Comparison of ENCODE assay signal across 18 cellular contexts in genomic region chr4:119508281-119508680, GRCh38.
DNase-seq lines count a peak whose midpoint lies in the region; ATAC-seq, FAIRE-seq and TF ChIP-seq lines count a peak whose summit lies in the region.
"Had no signal": no experiment of that assay in that cellular context is flagged by ENCODE, and none has a peak within 500 bp of the region (broad histone marks: within the 10 kb centered on the region; RNA-seq: fewer than 3 reads in every experiment).

No MANE protein-coding gene starts in this region.

- H2AFZ ChIP-seq in endothelial cell of umbilical vein (ENCODE audit: low read depth, low read length): no peak overlapping the region
- H2AFZ ChIP-seq in GM23338: no peak overlapping the region

- no peaks in the 10 kb centered on the region for H3K27me3 ChIP-seq in endothelial cell of umbilical vein (ENCODE audit: control insufficient read depth in 2 of 2, insufficient read depth in 2 of 2, low read length in 2 of 2)
- H3K27me3 ChIP-seq in GM23338 (ENCODE audit: insufficient read depth): no peaks in the 10 kb centered on the region
- H3K27me3 ChIP-seq in foreskin keratinocyte: no peaks in the 10 kb centered on the region

- no peaks in the 10 kb centered on the region for H3K9me1 ChIP-seq in endothelial cell of umbilical vein (replicated peaks; ENCODE audit: control insufficient read depth, extremely low read depth, insufficient read depth, low read length)

- no peaks in the 10 kb centered on the region for H3K4me1 Mint-ChIP-seq in GM23338
- H3K4me1 Mint-ChIP-seq: B cell, H9 had no signal

- POLR2A ChIA-PET in endothelial cell of umbilical vein (lab: Charles Lee): no interaction called here

- intact Hi-C loops in endothelial cell of umbilical vein (cut with micrococcal nuclease): no loop called here

- H3K4me2 ChIP-seq in endothelial cell of umbilical vein (ENCODE audit: insufficient read depth, low read length) (no peak overlapping the region), GM23338 (no peak overlapping the region)

- ATAC-seq in GM21367 (IDR thresholded peaks at IDR 0.05; ENCODE audit: unreplicated experiment) (no peak), GM23338 (no peak), foreskin keratinocyte (no peak)
- ATAC-seq: GM12878, HepG2 had no signal

- H3K36me3 Mint-ChIP-seq in GM23338 (ENCODE audit: low read depth): peaks cover 15% of the 10 kb centered on the region; the same call in 2 of the 3 replicates

- dilution Hi-C loops in endothelial cell of umbilical vein (cut with MboI; ENCODE audit: extremely low pct_ligation_motif_present, low sequenced_read_pairs): no loop called here

- no peaks in the 10 kb centered on the region for H3K9me2 ChIP-seq in GM23338 (ENCODE audit: insufficient read depth)

- H3F3A ChIP-seq in GM23338 (replicated peaks; ENCODE audit: low read depth): no peaks in the 10 kb centered on the region

- no TSS peak for BruUV-seq in endothelial cell of umbilical vein (replicated peaks; lab: Mats Ljungman, UMichigan)

- H3K27ac ChIP-seq in endothelial cell of umbilical vein (ENCODE audit: insufficient read depth, low read depth, low read length): no peak overlapping the region
- no peak overlapping the region for H3K27ac ChIP-seq in GM23338 (ENCODE audit: low read depth)
- no peak overlapping the region for H3K27ac ChIP-seq in foreskin keratinocyte

- CTCF ChIA-PET in endothelial cell of umbilical vein (lab: Charles Lee): interaction anchor here (0.7 kb wide), 1 partner anchor 17 kb away, joined by 3 read pairs; no protein-coding TSS in a partner anchor

- no peaks in the 10 kb centered on the region for H3K4me1 ChIP-seq in endothelial cell of umbilical vein (ENCODE audit: control insufficient read depth, extremely low read depth, insufficient read depth, low read length)
- H3K4me1 ChIP-seq in GM23338 (ENCODE audit: insufficient read depth): no peaks in the 10 kb centered on the region
- H3K4me1 ChIP-seq in foreskin keratinocyte: no peaks in the 10 kb centered on the region

- H4K20me1 ChIP-seq in endothelial cell of umbilical vein (replicated peaks; ENCODE audit: control insufficient read depth, extremely low read depth, insufficient read depth, low read length): no peaks in the 10 kb centered on the region
- H4K20me1 ChIP-seq in GM23338 (replicated peaks; ENCODE audit: insufficient read depth): no peaks in the 10 kb centered on the region

- no peak for TF ChIP-seq CTCF in endothelial cell of umbilical vein (IDR thresholded peaks at IDR 0.05; ENCODE audit: extremely low read depth in 1 of 2, insufficient read depth in 1 of 2, low read depth in 1 of 2, low read length in 2 of 2)
- TF ChIP-seq CTCF in GM23338 (conservative IDR thresholded peaks at IDR 0.05; ENCODE audit: low read depth in 2 of 2): no peak
- TF ChIP-seq CTCF in foreskin keratinocyte (conservative IDR thresholded peaks at IDR 0.05): no peak

- no peaks in the 10 kb centered on the region for H3K36me3 ChIP-seq in endothelial cell of umbilical vein (ENCODE audit: control insufficient read depth in 2 of 2, extremely low read depth in 1 of 2, insufficient read depth in 2 of 2, low read length in 2 of 2)
- H3K36me3 ChIP-seq in GM23338 (ENCODE audit: insufficient read depth): peaks cover 14% of the 10 kb centered on the region; the same call in 1 of the 2 replicates

- no peak overlapping the region for H3K4me3 Mint-ChIP-seq in GM23338
- H3K4me3 Mint-ChIP-seq: B cell; CD4-positive, alpha-beta T cell; H9 had no signal

- H3K27me3 Mint-ChIP-seq in GM23338 (ENCODE audit: insufficient read depth, low read depth, poor library complexity): no peaks in the 10 kb centered on the region
- H3K27me3 Mint-ChIP-seq: B cell; CD4-positive, alpha-beta T cell had no signal

- DNase-seq in amniotic epithelial cell (ENCODE audit: low read depth) (peak; percentile 43), endothelial cell of umbilical vein (ENCODE audit: low read depth, low spot score) (peak; percentile 10), iris pigment epithelial cell (ENCODE audit: low read depth) (peak; percentile 66), GM23338 (ENCODE audit: low spot score) (no peak), foreskin keratinocyte (no peak)
- no peak for DNase-seq in stimulated activated CD4-positive, alpha-beta T cell treated with anti-CD3 and anti-CD28 coated beads, Interleukin-2, amount 100 ng/mL, for 24 hours
- DNase-seq: C1 segment of cervical spinal cord; Calu3; CD4-positive, alpha-beta T cell; DMS 273 treated with DMSO at 0.1 percent for 48 hours; GOT3; H9 had no signal

- no peak for FAIRE-seq in endothelial cell of umbilical vein (lab: Jason Lieb, UNC)
- FAIRE-seq: GM12878, GM18507, HepG2, HTR-8/SVneo had no signal

- H3K9me3 Mint-ChIP-seq in GM23338: no peaks in the 10 kb centered on the region
- H3K9me3 Mint-ChIP-seq: CD4-positive, alpha-beta T cell; H9 had no signal

- TF ChIP-seq POLR2A in endothelial cell of umbilical vein (IDR thresholded peaks at IDR 0.05; ENCODE audit: low read depth, low read length): no peak

- H3K4me3 ChIP-seq in endothelial cell of umbilical vein (replicated peaks in 1 of 3; ENCODE audit: insufficient read depth in 1 of 3, low read depth in 1 of 3, low read length in 3 of 3) (no peak overlapping the region), GM23338 (no peak overlapping the region)
- H3K4me3 ChIP-seq: GM12878 had no signal

- H3K9me3 ChIP-seq in endothelial cell of umbilical vein (replicated peaks; ENCODE audit: control insufficient read depth, insufficient read depth, low read length): no peaks in the 10 kb centered on the region

- no peak overlapping the region for H3K27ac Mint-ChIP-seq in GM23338
- H3K27ac Mint-ChIP-seq: B cell; CD4-positive, alpha-beta T cell; H9 had no signal

- no peak overlapping the region for H3K9ac ChIP-seq in endothelial cell of umbilical vein (replicated peaks; ENCODE audit: extremely low read depth, insufficient read depth, low read length)

- H3K79me2 ChIP-seq in endothelial cell of umbilical vein (ENCODE audit: control insufficient read depth, insufficient read depth, low read length) (no peaks in the 10 kb centered on the region), GM23338 (replicated peaks; ENCODE audit: insufficient read depth) (no peaks in the 10 kb centered on the region)

TF ChIP-seq in endothelial cell of umbilical vein, 7 proteins besides CTCF, POLR2A, EP300 and RAD21:
- TF ChIP-seq MYC (IDR thresholded peaks at IDR 0.05; ENCODE audit: low read depth, low read length) (no peak), JUN (IDR thresholded peaks at IDR 0.05; ENCODE audit: borderline replicate concordance, insufficient read depth, insufficient read length, low read depth) (no peak), GATA2 (IDR thresholded peaks at IDR 0.05; ENCODE audit: insufficient read depth, insufficient read length, low read depth, low read length) (no peak)

TF ChIP-seq in GM23338, 12 proteins besides CTCF, POLR2A, EP300 and RAD21 (continues in another document):
- TF ChIP-seq ZNF114 (CRISPR knock-in tag; IDR thresholded peaks at IDR 0.05) (no peak), NANOG (IDR thresholded peaks at IDR 0.05; ENCODE audit: borderline replicate concordance) (no peak), STAT1 (IDR thresholded peaks at IDR 0.05; ENCODE audit: unreplicated experiment) (no peak)
- TF ChIP-seq, protein P1, sequence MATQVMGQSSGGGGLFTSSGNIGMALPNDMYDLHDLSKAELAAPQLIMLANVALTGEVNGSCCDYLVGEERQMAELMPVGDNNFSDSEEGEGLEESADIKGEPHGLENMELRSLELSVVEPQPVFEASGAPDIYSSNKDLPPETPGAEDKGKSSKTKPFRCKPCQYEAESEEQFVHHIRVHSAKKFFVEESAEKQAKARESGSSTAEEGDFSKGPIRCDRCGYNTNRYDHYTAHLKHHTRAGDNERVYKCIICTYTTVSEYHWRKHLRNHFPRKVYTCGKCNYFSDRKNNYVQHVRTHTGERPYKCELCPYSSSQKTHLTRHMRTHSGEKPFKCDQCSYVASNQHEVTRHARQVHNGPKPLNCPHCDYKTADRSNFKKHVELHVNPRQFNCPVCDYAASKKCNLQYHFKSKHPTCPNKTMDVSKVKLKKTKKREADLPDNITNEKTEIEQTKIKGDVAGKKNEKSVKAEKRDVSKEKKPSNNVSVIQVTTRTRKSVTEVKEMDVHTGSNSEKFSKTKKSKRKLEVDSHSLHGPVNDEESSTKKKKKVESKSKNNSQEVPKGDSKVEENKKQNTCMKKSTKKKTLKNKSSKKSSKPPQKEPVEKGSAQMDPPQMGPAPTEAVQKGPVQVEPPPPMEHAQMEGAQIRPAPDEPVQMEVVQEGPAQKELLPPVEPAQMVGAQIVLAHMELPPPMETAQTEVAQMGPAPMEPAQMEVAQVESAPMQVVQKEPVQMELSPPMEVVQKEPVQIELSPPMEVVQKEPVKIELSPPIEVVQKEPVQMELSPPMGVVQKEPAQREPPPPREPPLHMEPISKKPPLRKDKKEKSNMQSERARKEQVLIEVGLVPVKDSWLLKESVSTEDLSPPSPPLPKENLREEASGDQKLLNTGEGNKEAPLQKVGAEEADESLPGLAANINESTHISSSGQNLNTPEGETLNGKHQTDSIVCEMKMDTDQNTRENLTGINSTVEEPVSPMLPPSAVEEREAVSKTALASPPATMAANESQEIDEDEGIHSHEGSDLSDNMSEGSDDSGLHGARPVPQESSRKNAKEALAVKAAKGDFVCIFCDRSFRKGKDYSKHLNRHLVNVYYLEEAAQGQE (IDR thresholded peaks at IDR 0.05; ENCODE audit: unreplicated experiment): no peak

Comparison
In these comparisons a context has a peak if more than half of its experiments do, and no peak if none do; other contexts are left out.
1. DNase-seq: peak in amniotic epithelial cell (single experiment), endothelial cell of umbilical vein (single experiment) and iris pigment epithelial cell (single experiment); none in GM23338 (single experiment), foreskin keratinocyte (0 of 2) and stimulated activated CD4-positive, alpha-beta T cell treated with anti-CD3 and anti-CD28 coated beads, Interleukin-2, amount 100 ng/mL, for 24 hours (0 of 2).